14 cellular contexts compared by ENCODE assay signal in the genomic region with DNA sequence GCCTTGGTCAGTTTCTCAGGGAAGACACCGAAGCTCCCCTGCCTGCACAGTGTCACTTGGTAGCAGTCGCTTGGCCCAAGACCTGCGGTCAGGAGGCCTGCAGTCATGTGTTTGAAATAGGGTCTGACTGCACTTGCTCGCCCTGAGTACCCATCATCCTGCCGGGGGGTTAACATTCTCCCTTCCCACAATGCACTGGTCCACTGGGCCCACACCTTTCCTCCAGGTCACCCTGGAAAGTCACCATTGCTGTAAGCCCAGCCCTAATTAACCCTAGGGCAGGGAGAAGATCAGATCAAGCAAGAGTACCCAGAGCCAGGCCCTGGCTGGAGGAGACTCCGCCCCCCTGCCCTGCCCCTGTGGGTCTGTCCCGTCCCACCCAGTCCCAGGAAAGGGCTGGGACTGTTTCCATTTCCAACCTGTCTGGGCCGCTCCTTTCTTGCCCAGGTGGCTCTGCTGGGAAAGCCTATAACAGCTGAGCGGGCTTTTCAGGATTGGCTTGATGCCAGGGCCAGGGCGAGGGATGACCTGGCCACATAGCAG.
A peak's percentile ranks its signal among the peaks of the same experiment; 100 is the strongest.
DNase-seq lines count a peak whose midpoint lies in the region; ATAC-seq, FAIRE-seq and TF ChIP-seq lines count a peak whose summit lies in the region.
"Had no signal": no experiment of that assay in that cellular context is flagged by ENCODE, and none has a peak within 500 bp of the region (broad histone marks: within the 10 kb centered on the region; RNA-seq: fewer than 3 reads in every experiment).

No MANE protein-coding gene starts in this region.

- no peak overlapping the region for H3K56ac ChIP-seq in H1 (replicated peaks; ENCODE audit: insufficient read length, low read depth, low read length)

- no peak overlapping the region for H2BK120ac ChIP-seq in H1 (replicated peaks; ENCODE audit: low read depth, low read length)
- H2BK120ac ChIP-seq in mesenchymal stem cell (ENCODE audit: low read depth, low read length) = no peak overlapping the region

- H3K27me3 ChIP-seq in cardiac muscle cell (no peaks in the 10 kb centered on the region), H1 (replicated peaks in 1 of 4; ENCODE audit: control insufficient read depth in 3 of 4, extremely low read depth in 1 of 4, insufficient read depth in 3 of 4, low read length in 3 of 4) (no peaks in the 10 kb centered on the region), mesenchymal stem cell (ENCODE audit: control insufficient read depth in 1 of 2, insufficient read depth in 1 of 2, low read length in 2 of 2) (no peaks in the 10 kb centered on the region), vagina (no peaks in the 10 kb centered on the region)

- H2BK5ac ChIP-seq in H1 (ENCODE audit: low read depth, low read length) (no peak overlapping the region), mesenchymal stem cell (ENCODE audit: low read depth, low read length, poor library complexity, severe bottlenecking) (no peak overlapping the region)

- 89% methylated on average over 10 of the region's 10 CpGs; no CpG with 5 or more reads in 1 of the 2 experiments for WGBS in H1 (ENCODE audit: extremely low coverage in 1 of 2, insufficient coverage in 1 of 2, insufficient read length in 1 of 2, insufficient replicate concordance in 2 of 2, low coverage in 1 of 2, low lambda C conversion rate in 2 of 2, missing lambda C conversion rate in 1 of 2), 2 experiments
- 93% methylated on average over 10 of the region's 10 CpGs for whole genome bisulfite sequencing in mesenchymal stem cell

- no peak for TF ChIP-seq POLR2A in H1 (IDR thresholded peaks at IDR 0.05; ENCODE audit: control extremely low read depth in 1 of 2, low read depth in 2 of 2, low read length in 2 of 2)
- no peak for TF ChIP-seq POLR2A in vagina (IDR thresholded peaks at IDR 0.05)

- H3K9ac ChIP-seq in H1 (replicated peaks in 1 of 4; ENCODE audit: extremely low read depth in 1 of 4, low read depth in 3 of 4, low read length in 3 of 4) (no peak overlapping the region), mesenchymal stem cell (ENCODE audit: low read length) (no peak overlapping the region)

- H3K14ac ChIP-seq in H1 (ENCODE audit: insufficient read length) (no peak overlapping the region), mesenchymal stem cell (ENCODE audit: low read length in 2 of 2) (peak overlapping the region in 1 of 2 experiments; percentile 9)

- H2BK15ac ChIP-seq in H1 (ENCODE audit: low read length) (0 out of 2 replicates have a peak overlapping the region, but pooled peaks have one; percentile 16), mesenchymal stem cell (ENCODE audit: low read depth, poor library complexity, severe bottlenecking) (peak overlapping the region; percentile 32)

- CTCF ChIA-PET in H1 (lab: Charles Lee; ENCODE audit: partially characterized antibody) = interaction anchor here (0.9 kb wide), 1 partner anchor 11 kb away, joined by 4 read pairs; no protein-coding TSS in a partner anchor

- H3K79me2 ChIP-seq in H1 (ENCODE audit: control insufficient read depth in 1 of 2, insufficient read depth in 2 of 2, low read length in 2 of 2) = no peaks in the 10 kb centered on the region

- H2BK12ac ChIP-seq in H1 (ENCODE audit: low read depth, low read length) = no peak overlapping the region
- peak overlapping the region; percentile 71 to 73 for H2BK12ac ChIP-seq in mesenchymal stem cell (ENCODE audit: low read length in 2 of 2)

- TF ChIP-seq CTCF in cardiac muscle cell (IDR thresholded peaks at IDR 0.05; ENCODE audit: low read depth, low read length) (no peak), H1 (IDR thresholded peaks at IDR 0.05; ENCODE audit: control extremely low read depth in 1 of 3, insufficient read depth in 1 of 3, low read depth in 1 of 3, low read length in 3 of 3) (no peak), vagina (IDR thresholded peaks at IDR 0.05) (no peak)

- H3K4me3 ChIP-seq in cardiac muscle cell = no peak overlapping the region
- no peak overlapping the region for H3K4me3 ChIP-seq in H1 (ENCODE audit: extremely low read depth in 1 of 4, insufficient read depth in 2 of 4, low read depth in 3 of 4, low read length in 4 of 4)
- H3K4me3 ChIP-seq in mesenchymal stem cell (ENCODE audit: insufficient read depth in 1 of 2, low read depth in 1 of 2, low read length in 2 of 2) = no peak overlapping the region
- H3K4me3 ChIP-seq in vagina = no peak overlapping the region

- peak overlapping the region; percentile 59 for H3K27ac ChIP-seq in cardiac muscle cell
- H3K27ac ChIP-seq in H1 (ENCODE audit: low read depth, low read length) = no peak overlapping the region
- H3K27ac ChIP-seq in mesenchymal stem cell (ENCODE audit: low read length, poor library complexity, severe bottlenecking) = no peak overlapping the region
- H3K27ac ChIP-seq in vagina = peak overlapping the region; percentile 74

- no peak for TF ChIP-seq EP300 in H1 (IDR thresholded peaks at IDR 0.05; ENCODE audit: borderline replicate concordance in 1 of 2, low read depth in 2 of 2, low read length in 2 of 2)

- DNase-seq in cardiac muscle cell (ENCODE audit: low read depth in 1 of 2, low spot score in 1 of 2) = peak in 1 of 2 donors; percentile 59
- no peak for DNase-seq in cardiac septum (ENCODE audit: low spot score)
- DNase-seq in H1 (ENCODE audit: low read depth in 1 of 2, low spot score in 2 of 2) = no peak
- DNase-seq in mesenchymal stem cell = no peak
- DNase-seq in vagina (ENCODE audit: extremely low spot score in 2 of 2) = no peak
- DNase-seq in RCC 7860 (ENCODE audit: low spot score) = no peak
- no peak for DNase-seq in stimulated activated CD8-positive, alpha-beta memory T cell treated with anti-CD3 and anti-CD28 coated beads, Interleukin-4, amount 100 ng/mL, for 48 hours
- DNase-seq: activated naive CD4-positive, alpha-beta T cell treated with anti-CD3 and anti-CD28 coated beads, Interleukin-2, amount 50 U/mL, for 16 hours; DND-41; NCI-H2107; stimulated activated CD4-positive, alpha-beta T cell treated with anti-CD3 and anti-CD28 coated beads, Interleukin-2, amount 100 ng/mL, for 48 hours had no signal

- H3K4me2 ChIP-seq in H1 (ENCODE audit: insufficient read depth in 1 of 2, low read depth in 2 of 2, low read length in 2 of 2) (no peak overlapping the region), mesenchymal stem cell (ENCODE audit: low read length, poor library complexity, severe bottlenecking) (no peak overlapping the region)

- H4K8ac ChIP-seq in H1 (ENCODE audit: extremely low read depth, insufficient read depth, low read length) (no peak overlapping the region; the same call in 1 of the 2 replicates), mesenchymal stem cell (ENCODE audit: low read length) (peak overlapping the region; percentile 40)

- no peak overlapping the region for H4K5ac ChIP-seq in H1 (ENCODE audit: insufficient read length, low read depth, low read length)

- FAIRE-seq in H1 (lab: Jason Lieb, UNC) (no peak), RCC 7860 (lab: Jason Lieb, UNC) (no peak)
- FAIRE-seq: TTC549 had no signal

- H3K23ac ChIP-seq in H1 (ENCODE audit: insufficient read length) = no peak overlapping the region
- no peak overlapping the region for H3K23ac ChIP-seq in mesenchymal stem cell (ENCODE audit: low read length in 2 of 2)

- no peak for TF ChIP-seq RAD21 in H1 (IDR thresholded peaks at IDR 0.05 in 1 of 2, conservative IDR thresholded peaks at IDR 0.05 in 1 of 2; ENCODE audit: low read depth in 2 of 2, low read length in 2 of 2)

- H3K4me1 ChIP-seq in cardiac muscle cell (ENCODE audit: low read depth) = peaks cover 21% of the 10 kb centered on the region
- H3K4me1 ChIP-seq in H1 (replicated peaks in 1 of 4; ENCODE audit: control insufficient read depth in 3 of 4, insufficient read depth in 4 of 4, low read length in 3 of 4) = 0 out of 7 replicates have a peak, but pooled peaks cover 0 to 3% (median 1%) of the 10 kb centered on the region in 4 experiments
- peaks cover 20% of the 10 kb centered on the region for H3K4me1 ChIP-seq in mesenchymal stem cell (ENCODE audit: control insufficient read depth, insufficient read depth, low read depth, low read length)
- H3K4me1 ChIP-seq in vagina = peaks cover 47% of the 10 kb centered on the region

- H3K9me3 ChIP-seq in cardiac muscle cell (ENCODE audit: low read depth) = no peaks in the 10 kb centered on the region
- no peaks in the 10 kb centered on the region for H3K9me3 ChIP-seq in H1 (ENCODE audit: insufficient read depth in 2 of 2, low read depth in 1 of 2, low read length in 1 of 2)
- H3K9me3 ChIP-seq in mesenchymal stem cell (ENCODE audit: control insufficient read depth, low read length) = no peaks in the 10 kb centered on the region
- H3K9me3 ChIP-seq in vagina = no peaks in the 10 kb centered on the region

- H3K4ac ChIP-seq in H1 (replicated peaks; ENCODE audit: insufficient read length, low read depth, low read length) = no peak overlapping the region
- peak overlapping the region; percentile 57 to 85 for H3K4ac ChIP-seq in mesenchymal stem cell (ENCODE audit: low read depth in 1 of 2, low read length in 2 of 2)

- no peak overlapping the region for H2BK20ac ChIP-seq in H1 (ENCODE audit: low read length)

- intact Hi-C loops in cardiac septum (cut with DNase I) = no loop called here
- intact Hi-C loops in vagina (cut with DNase I) = no loop called here

- no peaks in the 10 kb centered on the region for H3K79me1 ChIP-seq in H1 (ENCODE audit: low read depth, low read length)
- no peaks in the 10 kb centered on the region for H3K79me1 ChIP-seq in mesenchymal stem cell (replicated peaks; ENCODE audit: low read length, poor library complexity, severe bottlenecking)

- H3K23me2 ChIP-seq in H1 (ENCODE audit: low read depth, low read length) = no peaks in the 10 kb centered on the region

- H3K36me3 ChIP-seq in cardiac muscle cell = no peaks in the 10 kb centered on the region
- H3K36me3 ChIP-seq in H1 (ENCODE audit: control insufficient read depth in 2 of 4, insufficient read depth in 4 of 4, low read length in 3 of 4) = no peaks in the 10 kb centered on the region
- no peaks in the 10 kb centered on the region for H3K36me3 ChIP-seq in mesenchymal stem cell (ENCODE audit: control insufficient read depth in 1 of 2, insufficient read depth in 2 of 2, low read depth in 1 of 2, low read length in 2 of 2)
- no peaks in the 10 kb centered on the region for H3K36me3 ChIP-seq in vagina

- H3K18ac ChIP-seq in H1 (ENCODE audit: extremely low read depth, low read length) (no peak overlapping the region; the same call in 1 of the 2 replicates), mesenchymal stem cell (ENCODE audit: low read depth in 1 of 2, low read length in 2 of 2) (peak overlapping the region in 1 of 2 experiments; percentile 76)

- H4K20me1 ChIP-seq in H1 (replicated peaks in 1 of 2; ENCODE audit: control insufficient read depth in 1 of 2, insufficient read depth in 2 of 2, low read length in 2 of 2) = no peaks in the 10 kb centered on the region

- H2AK5ac ChIP-seq in H1 (ENCODE audit: low read depth, low read length) = no peak overlapping the region
- peak overlapping the region; percentile 37 for H2AK5ac ChIP-seq in mesenchymal stem cell (ENCODE audit: low read length, severe bottlenecking)

- POLR2A ChIA-PET in H1 (lab: Charles Lee; ENCODE audit: partially characterized antibody) = no interaction called here

- H2AFZ ChIP-seq in H1 (ENCODE audit: low read length) (no peak overlapping the region), mesenchymal stem cell (ENCODE audit: low read depth, low read length) (no peak overlapping the region)

- H4K91ac ChIP-seq in H1 (replicated peaks; ENCODE audit: insufficient read length, low read length) = no peak overlapping the region
- H4K91ac ChIP-seq in mesenchymal stem cell (ENCODE audit: low read length) = peak overlapping the region; percentile 62

- ATAC-seq in GM18520 (IDR thresholded peaks at IDR 0.05; ENCODE audit: unreplicated experiment) = no peak
- ATAC-seq: stimulated activated effector memory CD8-positive, alpha-beta T cell treated with anti-CD3 and anti-CD28 coated beads, Interleukin-12 subunit alpha, Interleukin-12 subunit beta, amount 100 ng/mL, for 72 hours had no signal

Comparison
In these comparisons a context has a peak if more than half of its experiments do, and no peak if none do; other contexts are left out.
1. H3K27ac ChIP-seq: peak in cardiac muscle cell (single experiment) and vagina (single experiment); none in H1 (single experiment) and mesenchymal stem cell (single experiment).